In the genomic region with DNA sequence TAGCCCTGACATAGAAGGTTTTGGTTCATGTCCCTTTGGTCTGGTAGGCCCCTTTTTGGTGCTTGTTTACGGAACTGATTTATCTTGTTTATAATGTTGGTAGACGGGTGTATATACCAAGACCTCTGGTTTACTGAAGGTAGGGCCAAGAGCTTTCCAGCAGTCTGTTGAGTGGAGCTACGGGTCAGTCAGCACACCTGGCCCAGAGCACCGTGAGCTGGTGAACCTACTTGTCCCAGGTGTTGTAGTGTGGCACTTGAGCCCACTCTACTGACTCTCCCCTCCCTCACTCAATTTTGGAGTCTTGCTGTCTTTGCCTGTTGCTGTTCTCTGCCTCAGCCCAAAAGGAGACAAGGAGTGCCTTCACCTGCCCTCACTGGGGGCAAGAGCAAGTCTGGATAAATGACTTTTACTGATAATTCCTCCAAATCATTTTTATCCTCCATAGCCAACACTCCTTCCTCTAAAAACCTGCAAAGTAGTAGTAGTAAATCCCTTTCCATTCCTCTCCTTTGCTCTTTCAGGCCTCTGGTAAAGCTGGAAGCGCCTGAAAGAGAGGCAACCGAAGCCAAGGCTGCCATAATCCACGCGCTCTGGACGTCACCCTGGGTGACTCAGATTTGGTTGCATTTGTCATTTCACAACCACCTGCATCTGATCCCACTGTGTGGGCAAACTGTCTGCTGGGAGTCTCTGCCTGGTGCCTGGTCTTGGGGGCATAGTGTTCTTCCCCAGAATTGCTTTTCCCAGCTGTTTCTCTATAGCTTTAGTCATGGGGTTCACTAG, we compare ENCODE assay signal across 8 cellular contexts. TPM values are rescaled to one million over a fixed set of nuclear protein-coding genes. Genes with fewer than 3 reads are reported as not detected.
A peak's percentile ranks its signal among the peaks of the same experiment; 100 is the strongest.
DNase-seq lines count a peak whose midpoint lies in the region; ATAC-seq and TF ChIP-seq lines count a peak whose summit lies in the region.

No MANE protein-coding gene starts in this region.

- intact Hi-C loops in activated CD4-positive, alpha-beta memory T cell treated with anti-CD3 and anti-CD28 coated beads for 36 hours (cut with micrococcal nuclease) = loop anchor here (1.0 kb wide), 1 partner anchor 23 kb away; the partner anchor contains the start of gene RREB1

- ATAC-seq in HG03439 (IDR thresholded peaks at IDR 0.05; ENCODE audit: unreplicated experiment) (no peak), GM21717 (IDR thresholded peaks at IDR 0.05; ENCODE audit: unreplicated experiment) (no peak)

- DNase-seq in activated T-cell treated with anti-CD3 and anti-CD28 coated beads for 48 hours (ENCODE audit: low read depth) (peak; percentile 45), activated T-cell treated with anti-CD3 and anti-CD28 coated beads for 4 hours (no peak), hepatocyte (ENCODE audit: low spot score) (no peak), suprapubic skin (ENCODE audit: low spot score in 2 of 2) (peak in 1 of 2 donors; percentile 81), HPDE6-E6E7 (ENCODE audit: extremely low spot score) (no peak)
- DNase-seq in activated CD4-positive, alpha-beta memory T cell treated with anti-CD3 and anti-CD28 coated beads for 36 hours = peak; percentile 72

- CTCF ChIA-PET in activated CD4-positive, alpha-beta memory T cell treated with anti-CD3 and anti-CD28 coated beads for 36 hours (lab: Charles Lee) = interaction anchor here (1.4 to 1.5 kb wide), 2 partner anchors 8 to 13 kb away, joined by 5 read pairs; no protein-coding TSS in a partner anchor

- no peaks in the 10 kb centered on the region for H3K9me2 ChIP-seq in hepatocyte (replicated peaks; ENCODE audit: insufficient read depth)

- H3K27me3 ChIP-seq in hepatocyte (no peaks in the 10 kb centered on the region), suprapubic skin (no peaks in the 10 kb centered on the region)

- peaks cover 3% of the 10 kb centered on the region for H3K36me3 Mint-ChIP-seq in activated CD4-positive, alpha-beta memory T cell treated with anti-CD3 and anti-CD28 coated beads for 36 hours

- no peak overlapping the region for H3K4me3 Mint-ChIP-seq in activated CD4-positive, alpha-beta memory T cell treated with anti-CD3 and anti-CD28 coated beads for 36 hours

- peak overlapping the region; percentile 0 for H3K27ac Mint-ChIP-seq in activated CD4-positive, alpha-beta memory T cell treated with anti-CD3 and anti-CD28 coated beads for 36 hours

- H3K27me3 Mint-ChIP-seq in activated CD4-positive, alpha-beta memory T cell treated with anti-CD3 and anti-CD28 coated beads for 36 hours = no peaks in the 10 kb centered on the region

- TF ChIP-seq CTCF in hepatocyte (IDR thresholded peaks at IDR 0.05; ENCODE audit: poor library complexity) = no peak
- no peak for TF ChIP-seq CTCF in suprapubic skin (IDR thresholded peaks at IDR 0.05)

- TF ChIP-seq EP300 in suprapubic skin (IDR thresholded peaks at IDR 0.05) = no peak

- no peak for TF ChIP-seq POLR2A in suprapubic skin (IDR thresholded peaks at IDR 0.05)

- POLR2A ChIA-PET in activated CD4-positive, alpha-beta memory T cell treated with anti-CD3 and anti-CD28 coated beads for 36 hours (lab: Charles Lee) = interaction anchor here (0.7 to 2.0 kb wide), 2 partner anchors 8 to 23 kb away, joined by 3 to 6 read pairs; no protein-coding TSS in a partner anchor

- H3K4me1 ChIP-seq in hepatocyte (ENCODE audit: insufficient read depth) (peaks cover 2% of the 10 kb centered on the region), suprapubic skin (peaks cover 31% of the 10 kb centered on the region)

- peaks cover 67% of the 10 kb centered on the region for H4K20me1 ChIP-seq in hepatocyte (ENCODE audit: insufficient read depth, poor library complexity, severe bottlenecking)

- no peak overlapping the region for H2AFZ ChIP-seq in hepatocyte

- no peak overlapping the region for H3K4me2 ChIP-seq in hepatocyte

- H3K4me3 ChIP-seq in hepatocyte (no peak overlapping the region), suprapubic skin (no peak overlapping the region)

- H3K9me3 ChIP-seq in hepatocyte (ENCODE audit: low read depth) (no peaks in the 10 kb centered on the region), suprapubic skin (no peaks in the 10 kb centered on the region)

- no peaks in the 10 kb centered on the region for H3K9me3 Mint-ChIP-seq in activated CD4-positive, alpha-beta memory T cell treated with anti-CD3 and anti-CD28 coated beads for 36 hours

- H3K4me1 Mint-ChIP-seq in activated CD4-positive, alpha-beta memory T cell treated with anti-CD3 and anti-CD28 coated beads for 36 hours (ENCODE audit: low read depth) = peaks cover 74% of the 10 kb centered on the region

- WGBS in hepatocyte (ENCODE audit: low lambda C conversion rate, missing lambda C conversion rate) = 84% methylated on average over 9 of the region's 9 CpGs
- WGBS in suprapubic skin = 47% methylated on average over 9 of the region's 9 CpGs

- H3K27ac ChIP-seq in hepatocyte (peak overlapping the region; percentile 50), suprapubic skin (peak overlapping the region; percentile 88)

- no peaks in the 10 kb centered on the region for H3K36me3 ChIP-seq in hepatocyte (replicated peaks; ENCODE audit: insufficient read depth, low read depth)
- no peaks in the 10 kb centered on the region for H3K36me3 ChIP-seq in suprapubic skin

- peaks cover 99% of the 10 kb centered on the region for H3K79me2 ChIP-seq in hepatocyte

RNA-seq across cellular contexts. Expression of gene RREB1, which starts 22.2 kb away (rescaled TPM):
- 10 to 100 TPM; 13.0 to 13.5 TPM for total RNA-seq in activated CD4-positive, alpha-beta memory T cell treated with anti-CD3 and anti-CD28 coated beads for 36 hours
- total RNA-seq in hepatocyte (23.6 and 28.7 TPM in 2 replicates), suprapubic skin (100 to 1,000 TPM in 1 of 4 donors, 10 to 100 TPM in 3; 56.2 to 102 (median 62.6) TPM)
- 15.2 and 19.7 TPM in 2 replicates for polyA plus RNA-seq in hepatocyte

Comparison
In these comparisons a context has a peak if more than half of its experiments do, and no peak if none do; other contexts are left out.
1. DNase-seq: peak in activated T-cell treated with anti-CD3 and anti-CD28 coated beads for 48 hours (single experiment) and activated CD4-positive, alpha-beta memory T cell treated with anti-CD3 and anti-CD28 coated beads for 36 hours (single experiment); none in activated T-cell treated with anti-CD3 and anti-CD28 coated beads for 4 hours (single experiment), hepatocyte (single experiment) and HPDE6-E6E7 (single experiment).